18 cellular contexts compared by ENCODE assay signal in genomic region chr11:19980388-19980787, GRCh38.
A peak's percentile ranks its signal among the peaks of the same experiment; 100 is the strongest.
DNase-seq lines count a peak whose midpoint lies in the region; ATAC-seq and TF ChIP-seq lines count a peak whose summit lies in the region.
"Had no signal": no experiment of that assay in that cellular context is flagged by ENCODE, and none has a peak within 500 bp of the region (broad histone marks: within the 10 kb centered on the region; RNA-seq: fewer than 3 reads in every experiment).

No MANE protein-coding gene starts in this region.

- H3K27ac ChIP-seq in CD8-positive, alpha-beta memory T cell (ENCODE audit: low read depth, low read length) = peak overlapping the region; percentile 60
- peak overlapping the region; percentile 30 for H3K27ac ChIP-seq in rectal smooth muscle tissue (ENCODE audit: low read depth, low read length)
- H3K27ac ChIP-seq: psoas muscle had no signal

- no peak for DNase-seq in CD8-positive, alpha-beta memory T cell
- DNase-seq in adipocyte (ENCODE audit: low read depth) (peak; percentile 9), fibroblast of the aortic adventitia (ENCODE audit: low read depth) (peak; percentile 44), hypothalamus (lab: John Stamatoyannopoulos, UW) (no peak), NCI-H1048 (lab: John Stamatoyannopoulos, UW) (no peak)
- DNase-seq: activated CD4-positive, alpha-beta memory T cell treated with anti-CD3 and anti-CD28 coated beads, Interleukin-2, amount 10 ng/mL, durations not matched to agents 7 days and 5 days; activated T-cell treated with anti-CD3 and anti-CD28 coated beads, Interleukin-2, amount 50 U/mL, for 24 hours; H7; head of caudate nucleus; MG63; NCI-H1694; nephron progenitor cell; psoas muscle had no signal

- no peaks in the 10 kb centered on the region for H3K27me3 ChIP-seq in CD8-positive, alpha-beta memory T cell (ENCODE audit: insufficient read depth, low read length, poor library complexity, severe bottlenecking)
- no peaks in the 10 kb centered on the region for H3K27me3 ChIP-seq in adipocyte (replicated peaks; ENCODE audit: control insufficient read depth, insufficient read depth, low read length)
- no peaks in the 10 kb centered on the region for H3K27me3 ChIP-seq in rectal smooth muscle tissue (ENCODE audit: control insufficient read depth, insufficient read depth, low read length)
- H3K27me3 ChIP-seq: MG63 had no signal

- H3K4me1 Mint-ChIP-seq in CD8-positive, alpha-beta memory T cell = no peaks in the 10 kb centered on the region
- H3K4me1 Mint-ChIP-seq: CD4-positive, alpha-beta memory T cell had no signal

- H3K36me3 Mint-ChIP-seq in CD8-positive, alpha-beta memory T cell = no peaks in the 10 kb centered on the region
- H3K36me3 Mint-ChIP-seq: activated naive CD4-positive, alpha-beta T cell treated with anti-CD3 and anti-CD28 coated beads, Interleukin-2, amount 50 U/mL, for 72 hours; CD4-positive, alpha-beta memory T cell had no signal

- no peaks in the 10 kb centered on the region for H3K36me3 ChIP-seq in CD8-positive, alpha-beta memory T cell (ENCODE audit: insufficient read depth, low read length)
- H3K36me3 ChIP-seq in adipocyte (ENCODE audit: control insufficient read depth, insufficient read depth, low read length, severe bottlenecking) (peaks cover 9% of the 10 kb centered on the region), rectal smooth muscle tissue (ENCODE audit: control insufficient read depth, insufficient read depth, low read length) (no peaks in the 10 kb centered on the region)

- no peak for TF ChIP-seq CTCF in fibroblast of the aortic adventitia (IDR thresholded peaks at IDR 0.05; ENCODE audit: insufficient read depth, low read length)

- H3K9me3 Mint-ChIP-seq in CD8-positive, alpha-beta memory T cell = no peaks in the 10 kb centered on the region
- H3K9me3 Mint-ChIP-seq: activated CD4-positive, alpha-beta memory T cell treated with anti-CD3 and anti-CD28 coated beads, Interleukin-2, amount 10 ng/mL, durations not matched to agents 7 days and 5 days; activated naive CD4-positive, alpha-beta T cell treated with anti-CD3 and anti-CD28 coated beads, Interleukin-2, amount 50 U/mL, for 72 hours; activated T-cell treated with anti-CD3 and anti-CD28 coated beads, Interleukin-2, amount 50 U/mL, for 24 hours; CD4-positive, alpha-beta memory T cell; nephron progenitor cell had no signal

- CTCF ChIA-PET in CD8-positive, alpha-beta memory T cell (lab: Charles Lee) = no interaction called here

- POLR2A ChIA-PET in CD8-positive, alpha-beta memory T cell (lab: Charles Lee) = no interaction called here

- ATAC-seq in HG03108 (IDR thresholded peaks at IDR 0.05; ENCODE audit: unreplicated experiment) (no peak), GM18870 (IDR thresholded peaks at IDR 0.05; ENCODE audit: unreplicated experiment) (no peak)
- ATAC-seq: activated naive CD4-positive, alpha-beta T cell treated with anti-CD3 and anti-CD28 coated beads, Interleukin-2, amount 50 U/mL, for 72 hours had no signal

- H3K4me1 ChIP-seq in CD8-positive, alpha-beta memory T cell (ENCODE audit: insufficient read depth, low read length) = no peaks in the 10 kb centered on the region
- H3K4me1 ChIP-seq in adipocyte (ENCODE audit: control insufficient read depth, insufficient read depth, low read length) (peaks cover 68% of the 10 kb centered on the region), rectal smooth muscle tissue (ENCODE audit: control insufficient read depth, insufficient read depth, low read length) (peaks cover 32% of the 10 kb centered on the region)

- no peaks in the 10 kb centered on the region for H3K9me3 ChIP-seq in CD8-positive, alpha-beta memory T cell (ENCODE audit: low read length)
- no peaks in the 10 kb centered on the region for H3K9me3 ChIP-seq in adipocyte (ENCODE audit: control insufficient read depth, low read length)
- H3K9me3 ChIP-seq: MG63, psoas muscle had no signal

- H3K9ac ChIP-seq in adipocyte (ENCODE audit: low read length) (peak overlapping the region; percentile 81), rectal smooth muscle tissue (ENCODE audit: low read length) (no peak overlapping the region)

- no peak overlapping the region for H3K4me3 Mint-ChIP-seq in CD8-positive, alpha-beta memory T cell
- H3K4me3 Mint-ChIP-seq: activated CD4-positive, alpha-beta memory T cell treated with anti-CD3 and anti-CD28 coated beads, Interleukin-2, amount 10 ng/mL, durations not matched to agents 7 days and 5 days; activated T-cell treated with anti-CD3 and anti-CD28 coated beads, Interleukin-2, amount 50 U/mL, for 24 hours; CD4-positive, alpha-beta memory T cell; nephron progenitor cell had no signal

- no peak overlapping the region for H3K27ac Mint-ChIP-seq in CD8-positive, alpha-beta memory T cell
- H3K27ac Mint-ChIP-seq: activated CD4-positive, alpha-beta memory T cell treated with anti-CD3 and anti-CD28 coated beads, Interleukin-2, amount 10 ng/mL, durations not matched to agents 7 days and 5 days; activated naive CD4-positive, alpha-beta T cell treated with anti-CD3 and anti-CD28 coated beads, Interleukin-2, amount 50 U/mL, for 72 hours; activated T-cell treated with anti-CD3 and anti-CD28 coated beads, Interleukin-2, amount 50 U/mL, for 24 hours; CD4-positive, alpha-beta memory T cell had no signal

- no peak overlapping the region for H3K4me3 ChIP-seq in CD8-positive, alpha-beta memory T cell (ENCODE audit: low read length)
- H3K4me3 ChIP-seq in adipocyte (ENCODE audit: low read length) (peak overlapping the region; percentile 48), fibroblast of the aortic adventitia (ENCODE audit: low read depth, low read length) (no peak overlapping the region), rectal smooth muscle tissue (ENCODE audit: low read length) (no peak overlapping the region)
- H3K4me3 ChIP-seq: MG63, psoas muscle had no signal

- peaks cover 4 to 5% of the 10 kb centered on the region in 2 donors for H3K27me3 Mint-ChIP-seq in CD8-positive, alpha-beta memory T cell
- H3K27me3 Mint-ChIP-seq: CD4-positive, alpha-beta memory T cell had no signal

Comparison
In these comparisons a context has a peak if more than half of its experiments do, and no peak if none do; other contexts are left out.
1. DNase-seq: peak in adipocyte (single experiment) and fibroblast of the aortic adventitia (single experiment); none in CD8-positive, alpha-beta memory T cell (0 of 5), hypothalamus (0 of 51) and NCI-H1048 (single experiment).